In the genomic region with DNA sequence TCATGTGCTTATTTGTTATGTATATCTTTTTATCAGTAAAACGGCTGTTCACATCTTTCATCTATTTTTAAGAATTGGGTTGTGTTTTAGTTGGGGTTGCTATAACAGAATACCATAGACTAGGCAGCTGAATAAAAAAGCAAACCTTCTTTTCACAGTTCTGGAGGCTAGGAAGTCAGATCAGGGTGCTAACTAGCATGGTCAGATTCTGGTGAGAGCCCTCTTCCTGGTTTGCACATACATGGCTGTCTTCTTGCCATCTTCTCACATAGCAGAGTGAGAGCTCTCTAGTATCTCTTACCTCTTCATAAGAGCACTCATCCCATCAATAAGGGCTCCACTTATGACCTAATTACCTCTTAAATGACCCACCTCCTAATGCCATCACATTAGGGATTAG, we compare ENCODE assay signal across 21 cellular contexts.
"Had no signal": no experiment of that assay in that cellular context is flagged by ENCODE, and none has a peak within 500 bp of the region (broad histone marks: within the 10 kb centered on the region; RNA-seq: fewer than 3 reads in every experiment).

No MANE protein-coding gene starts in this region.

- DNase-seq: activated B cell treated with CpG ODN at 0.5 μM for 24 hours; activated CD4-positive, alpha-beta memory T cell treated with anti-CD3 and anti-CD28 coated beads, Interleukin-2, amount 10 ng/mL, durations not matched to agents 7 days and 5 days; activated CD4-positive, alpha-beta T cell treated with anti-CD3 and anti-CD28 coated beads for 48 hours; activated effector memory CD4-positive, alpha-beta T cell treated with anti-CD3 and anti-CD28 coated beads, Interleukin-2, amount 50 U/mL, for 16 hours; activated naive CD4-positive, alpha-beta T cell treated with anti-CD3 and anti-CD28 coated beads, Interleukin-2, amount 50 U/mL, for 16 hours; activated naive CD8-positive, alpha-beta T cell treated with anti-CD3 and anti-CD28 coated beads, Interleukin-2, amount 50 U/mL, for 24 hours; activated T-cell treated with anti-CD3 and anti-CD28 coated beads, Interleukin-2, amount 50 U/mL, for 72 hours; effector CD4-positive, alpha-beta T cell; foreskin fibroblast; heart right ventricle; left colon; mesendoderm; naive B cell; stimulated activated CD4-positive, alpha-beta T cell treated with anti-CD3 and anti-CD28 coated beads, Interleukin-4, amount 100 ng/mL, for 24 hours; stimulated activated naive CD4-positive, alpha-beta T cell treated with Interleukin-2 at 50 U/mL for 16 hours; T1000; tibial artery had no signal

- ATAC-seq: activated naive CD8-positive, alpha-beta T cell treated with anti-CD3 and anti-CD28 coated beads, Interleukin-2, amount 50 U/mL, for 24 hours; activated T-cell treated with anti-CD3 and anti-CD28 coated beads, Interleukin-2, amount 50 U/mL, for 72 hours; left colon had no signal

- H3K27me3 ChIP-seq: heart right ventricle, right atrium auricular region, tibial artery had no signal

- H3K4me1 ChIP-seq: prostate gland had no signal

- H3K4me1 Mint-ChIP-seq: activated B cell treated with CpG ODN at 0.5 μM for 24 hours; activated CD4-positive, alpha-beta memory T cell treated with anti-CD3 and anti-CD28 coated beads, Interleukin-2, amount 10 ng/mL, durations not matched to agents 7 days and 5 days; naive B cell had no signal

- H3K9me3 Mint-ChIP-seq: activated B cell treated with CpG ODN at 0.5 μM for 24 hours; activated CD4-positive, alpha-beta memory T cell treated with anti-CD3 and anti-CD28 coated beads, Interleukin-2, amount 10 ng/mL, durations not matched to agents 7 days and 5 days; activated naive CD8-positive, alpha-beta T cell treated with anti-CD3 and anti-CD28 coated beads, Interleukin-2, amount 50 U/mL, for 24 hours; activated T-cell treated with anti-CD3 and anti-CD28 coated beads, Interleukin-2, amount 50 U/mL, for 72 hours; naive B cell; T-helper 1 cell treated with Interleukin-12 subunit alpha and Interleukin-12 subunit beta and Interleukin-4 antibody, amounts not matched to agents 30 μg/mL and 1 μg/mL, for 36 hours had no signal

- H3K9me3 ChIP-seq: prostate gland, right atrium auricular region, tibial artery had no signal

- H3K4me3 ChIP-seq: heart right ventricle, prostate gland, right atrium auricular region, tibial artery had no signal

- H3K4me3 Mint-ChIP-seq: activated B cell treated with CpG ODN at 0.5 μM for 24 hours; activated CD4-positive, alpha-beta memory T cell treated with anti-CD3 and anti-CD28 coated beads, Interleukin-2, amount 10 ng/mL, durations not matched to agents 7 days and 5 days; activated naive CD8-positive, alpha-beta T cell treated with anti-CD3 and anti-CD28 coated beads, Interleukin-2, amount 50 U/mL, for 24 hours; activated T-cell treated with anti-CD3 and anti-CD28 coated beads, Interleukin-2, amount 50 U/mL, for 72 hours; dendritic cell treated with granulocyte-macrophage colony-stimulating factor and Interleukin-4, amounts not matched to agents 40 ng/mL and 50 ng/mL, for 4 days; naive B cell; T-helper 1 cell treated with Interleukin-12 subunit alpha and Interleukin-12 subunit beta and Interleukin-4 antibody, amounts not matched to agents 30 μg/mL and 1 μg/mL, for 36 hours had no signal

- H3K27me3 Mint-ChIP-seq: activated B cell treated with CpG ODN at 0.5 μM for 24 hours; activated CD4-positive, alpha-beta memory T cell treated with anti-CD3 and anti-CD28 coated beads, Interleukin-2, amount 10 ng/mL, durations not matched to agents 7 days and 5 days; activated naive CD8-positive, alpha-beta T cell treated with anti-CD3 and anti-CD28 coated beads, Interleukin-2, amount 50 U/mL, for 24 hours; dendritic cell treated with granulocyte-macrophage colony-stimulating factor and Interleukin-4, amounts not matched to agents 40 ng/mL and 50 ng/mL, for 4 days; naive B cell had no signal

- H3K27ac Mint-ChIP-seq: activated B cell treated with CpG ODN at 0.5 μM for 24 hours; activated CD4-positive, alpha-beta memory T cell treated with anti-CD3 and anti-CD28 coated beads, Interleukin-2, amount 10 ng/mL, durations not matched to agents 7 days and 5 days; activated naive CD8-positive, alpha-beta T cell treated with anti-CD3 and anti-CD28 coated beads, Interleukin-2, amount 50 U/mL, for 24 hours; activated T-cell treated with anti-CD3 and anti-CD28 coated beads, Interleukin-2, amount 50 U/mL, for 72 hours; dendritic cell treated with granulocyte-macrophage colony-stimulating factor and Interleukin-4, amounts not matched to agents 40 ng/mL and 50 ng/mL, for 4 days; T-helper 1 cell treated with Interleukin-12 subunit alpha and Interleukin-12 subunit beta and Interleukin-4 antibody, amounts not matched to agents 30 μg/mL and 1 μg/mL, for 36 hours had no signal

- H3K27ac ChIP-seq: prostate gland, right atrium auricular region, tibial artery had no signal
